ENCODE assay signal across 9 cellular contexts in the genomic region with DNA sequence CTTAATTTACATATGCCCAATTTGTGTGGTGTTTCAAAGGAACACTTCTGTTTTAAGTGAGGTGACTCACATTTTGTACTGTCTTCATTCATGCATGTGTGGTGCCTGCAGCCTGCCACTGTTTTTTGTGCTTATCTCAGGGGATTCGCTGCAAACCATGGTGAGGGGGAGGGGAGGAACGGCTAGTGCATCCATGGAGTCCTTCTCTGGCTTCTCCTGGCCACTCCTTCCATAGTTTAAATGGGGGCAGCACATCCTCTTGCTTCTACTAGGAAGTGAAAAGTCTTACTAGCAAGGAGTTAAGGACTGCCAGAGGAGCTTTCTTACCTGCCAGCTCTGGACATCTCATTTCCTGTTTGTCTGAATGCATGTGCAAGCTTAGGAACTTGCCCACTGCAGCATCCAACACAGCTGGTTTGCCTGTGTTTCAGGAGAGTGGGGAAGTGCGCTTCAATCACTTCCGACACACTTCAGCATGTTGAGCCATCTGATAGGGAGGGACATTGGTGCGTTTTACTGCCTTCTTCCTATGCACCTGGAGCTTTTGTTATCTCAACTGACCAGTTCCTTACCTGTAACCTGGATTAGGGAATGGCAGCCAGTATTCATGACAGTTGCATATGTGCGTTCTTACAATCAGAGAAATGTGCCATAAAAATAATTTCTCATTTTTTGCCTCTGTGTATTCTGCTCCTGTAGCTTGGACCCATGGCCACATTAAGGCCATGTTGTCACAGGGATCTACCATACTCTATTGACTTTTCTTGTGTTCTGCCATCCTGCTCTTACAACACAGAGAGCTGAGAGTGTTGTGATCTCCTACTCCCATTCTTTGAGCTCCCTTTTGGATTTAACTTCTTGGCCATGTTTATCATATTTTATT.
A peak's percentile ranks its signal among the peaks of the same experiment; 100 is the strongest.
DNase-seq lines count a peak whose midpoint lies in the region; ATAC-seq, FAIRE-seq and TF ChIP-seq lines count a peak whose summit lies in the region.
"Had no signal": no experiment of that assay in that cellular context is flagged by ENCODE, and none has a peak within 500 bp of the region (broad histone marks: within the 10 kb centered on the region; RNA-seq: fewer than 3 reads in every experiment).

No MANE protein-coding gene starts in this region.

- no peak overlapping the region for H3K4me3 Mint-ChIP-seq in astrocyte (ENCODE audit: unreplicated experiment)
- peak overlapping the region; percentile 78 to 80 for H3K4me3 Mint-ChIP-seq in stimulated activated naive B cell treated with anti-CD40 and anti-IgM and Interleukin-4, amounts not matched to agents 10 μg/mL and 1 μg/mL and 100 μg/mL, for 72 hours

- intact Hi-C loops in Right ventricle myocardium inferior (cut with DNase I): no loop called here

- H3K4me1 ChIP-seq in astrocyte (ENCODE audit: insufficient read depth, low read length): peaks cover 14% of the 10 kb centered on the region

- no peak overlapping the region for H3K27ac Mint-ChIP-seq in astrocyte (ENCODE audit: unreplicated experiment)
- H3K27ac Mint-ChIP-seq in stimulated activated naive B cell treated with anti-CD40 and anti-IgM and Interleukin-4, amounts not matched to agents 10 μg/mL and 1 μg/mL and 100 μg/mL, for 72 hours: peak overlapping the region; percentile 83

- in situ Hi-C loops in GM13976 (cut with MboI; ENCODE audit: low sequenced_read_pairs, unreplicated experiment): no loop called here

- H3K4me3 ChIP-seq in astrocyte (ENCODE audit: insufficient read depth, low read depth, low read length): no peak overlapping the region
- H3K4me3 ChIP-seq: heart right ventricle had no signal

- no peaks in the 10 kb centered on the region for H3K36me3 ChIP-seq in astrocyte (ENCODE audit: insufficient read depth, low read length)
- H3K36me3 ChIP-seq: heart right ventricle had no signal

- H3K27ac ChIP-seq in astrocyte (ENCODE audit: low read depth, low read length): no peak overlapping the region
- H3K27ac ChIP-seq: heart right ventricle had no signal

- H3K9me3 ChIP-seq in astrocyte (ENCODE audit: insufficient read depth, low read depth, low read length): no peaks in the 10 kb centered on the region
- H3K9me3 ChIP-seq: heart right ventricle had no signal

- peak; percentile 73 for ATAC-seq in GM21367 (IDR thresholded peaks at IDR 0.05; ENCODE audit: unreplicated experiment)
- ATAC-seq in HG03521 (IDR thresholded peaks at IDR 0.05; ENCODE audit: unreplicated experiment): peak; percentile 51
- peak; percentile 93 to 95 for ATAC-seq in stimulated activated naive B cell treated with anti-CD40 and anti-IgM and Interleukin-4, amounts not matched to agents 10 μg/mL and 1 μg/mL and 100 μg/mL, for 72 hours (replicated peaks)
- no peak for ATAC-seq in Right ventricle myocardium inferior

- no peak for FAIRE-seq in astrocyte (lab: Jason Lieb, UNC)

- H4K20me1 ChIP-seq in astrocyte (ENCODE audit: insufficient read depth, low read length): peaks cover 81% of the 10 kb centered on the region

- H3K36me3 Mint-ChIP-seq in astrocyte (ENCODE audit: low read depth, unreplicated experiment): peaks cover 2% of the 10 kb centered on the region
- peaks cover 3% of the 10 kb centered on the region in 2 donors for H3K36me3 Mint-ChIP-seq in stimulated activated naive B cell treated with anti-CD40 and anti-IgM and Interleukin-4, amounts not matched to agents 10 μg/mL and 1 μg/mL and 100 μg/mL, for 72 hours

- H3K79me2 ChIP-seq in astrocyte (ENCODE audit: insufficient read depth, low read length): peaks cover 92% of the 10 kb centered on the region

- no peak for TF ChIP-seq CTCF in GM13976 (IDR thresholded peaks at IDR 0.05; ENCODE audit: borderline replicate concordance, control extremely low read depth, extremely low read depth, insufficient read depth, missing control alignments)
- no peak for TF ChIP-seq CTCF in astrocyte (IDR thresholded peaks at IDR 0.05; ENCODE audit: insufficient read depth, low read depth, low read length)

- H3K9ac ChIP-seq in astrocyte (ENCODE audit: low read length): no peak overlapping the region

- no peaks in the 10 kb centered on the region for H3K27me3 ChIP-seq in astrocyte (ENCODE audit: insufficient read depth, low read length)
- H3K27me3 ChIP-seq: heart right ventricle had no signal

- DNase-seq in GM13976 (ENCODE audit: low spot score): peak; percentile 49
- peak; percentile 27 for DNase-seq in astrocyte (ENCODE audit: low read depth)
- DNase-seq in stimulated activated naive B cell treated with anti-CD40 and anti-IgM and Interleukin-4, amounts not matched to agents 10 μg/mL and 1 μg/mL and 100 μg/mL, for 72 hours: peak; percentile 55
- no peak for DNase-seq in pons (ENCODE audit: low spot score)
- no peak for DNase-seq in Ammon's horn (ENCODE audit: low spot score)
- no peak for DNase-seq in Right ventricle myocardium inferior (ENCODE audit: missing footprints)
- DNase-seq: heart right ventricle had no signal

- H3K9me3 Mint-ChIP-seq in astrocyte (ENCODE audit: unreplicated experiment): no peaks in the 10 kb centered on the region
- H3K9me3 Mint-ChIP-seq in stimulated activated naive B cell treated with anti-CD40 and anti-IgM and Interleukin-4, amounts not matched to agents 10 μg/mL and 1 μg/mL and 100 μg/mL, for 72 hours: no peaks in the 10 kb centered on the region

- H3K27me3 Mint-ChIP-seq in astrocyte (ENCODE audit: low read depth, unreplicated experiment): no peaks in the 10 kb centered on the region
- H3K27me3 Mint-ChIP-seq in stimulated activated naive B cell treated with anti-CD40 and anti-IgM and Interleukin-4, amounts not matched to agents 10 μg/mL and 1 μg/mL and 100 μg/mL, for 72 hours: no peaks in the 10 kb centered on the region

- H3K4me1 Mint-ChIP-seq in astrocyte (ENCODE audit: low read depth, unreplicated experiment): peaks cover 40% of the 10 kb centered on the region
- peaks cover 40 to 65% of the 10 kb centered on the region in 2 donors for H3K4me1 Mint-ChIP-seq in stimulated activated naive B cell treated with anti-CD40 and anti-IgM and Interleukin-4, amounts not matched to agents 10 μg/mL and 1 μg/mL and 100 μg/mL, for 72 hours

- H3K4me2 ChIP-seq in astrocyte (ENCODE audit: low read length): peak overlapping the region; percentile 30

- H2AFZ ChIP-seq in astrocyte (ENCODE audit: low read depth, low read length): no peak overlapping the region

Comparison
In these comparisons a context has a peak if more than half of its experiments do, and no peak if none do; other contexts are left out.
1. DNase-seq: peak in GM13976 (single experiment), astrocyte (single experiment) and stimulated activated naive B cell treated with anti-CD40 and anti-IgM and Interleukin-4, amounts not matched to agents 10 μg/mL and 1 μg/mL and 100 μg/mL, for 72 hours (single experiment); none in pons (single experiment), Ammon's horn (single experiment) and Right ventricle myocardium inferior (single experiment).